Comparison of ENCODE assay signal across 1 cellular context in the genomic region with DNA sequence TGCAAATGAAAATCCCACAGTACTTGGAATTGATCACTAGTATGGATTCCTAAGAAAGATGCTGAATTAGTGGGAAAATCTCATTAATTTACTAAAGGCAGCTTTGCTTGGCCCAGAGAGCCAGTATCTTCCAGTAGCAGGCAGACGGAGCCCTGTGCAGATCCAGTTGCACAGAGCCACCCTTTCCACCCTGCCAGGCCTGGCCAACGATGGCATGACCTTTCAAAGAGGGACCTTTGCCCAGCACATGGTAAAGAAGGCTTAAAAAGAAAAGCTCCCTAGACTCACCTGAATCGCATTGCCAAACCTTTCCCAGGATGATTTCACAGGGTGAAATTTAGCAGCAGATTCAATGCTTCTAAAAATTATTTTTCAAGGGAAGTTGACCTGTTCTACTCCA.
TF ChIP-seq lines count a peak whose summit lies in the region.

No MANE protein-coding gene starts in this region.

TF ChIP-seq in IMR-90, 13 proteins besides CTCF, POLR2A, EP300 and RAD21:
- TF ChIP-seq FOS (IDR thresholded peaks at IDR 0.05; ENCODE audit: low read depth, low read length): no peak
- no peak for TF ChIP-seq MAFK (IDR thresholded peaks at IDR 0.05; ENCODE audit: low read depth, low read length)
- TF ChIP-seq CEBPB (IDR thresholded peaks at IDR 0.05; ENCODE audit: low read depth, low read length): no peak
- TF ChIP-seq RCOR1 (IDR thresholded peaks at IDR 0.05; ENCODE audit: insufficient replicate concordance, low read length): no peak
- no peak for TF ChIP-seq USF2 (IDR thresholded peaks at IDR 0.05; ENCODE audit: low read depth, low read length)
- no peak for TF ChIP-seq RFX5 (IDR thresholded peaks at IDR 0.05; ENCODE audit: low read depth, low read length)
- TF ChIP-seq MAZ (IDR thresholded peaks at IDR 0.05; ENCODE audit: borderline replicate concordance, low read depth, low read length): no peak
- TF ChIP-seq, protein P1, sequence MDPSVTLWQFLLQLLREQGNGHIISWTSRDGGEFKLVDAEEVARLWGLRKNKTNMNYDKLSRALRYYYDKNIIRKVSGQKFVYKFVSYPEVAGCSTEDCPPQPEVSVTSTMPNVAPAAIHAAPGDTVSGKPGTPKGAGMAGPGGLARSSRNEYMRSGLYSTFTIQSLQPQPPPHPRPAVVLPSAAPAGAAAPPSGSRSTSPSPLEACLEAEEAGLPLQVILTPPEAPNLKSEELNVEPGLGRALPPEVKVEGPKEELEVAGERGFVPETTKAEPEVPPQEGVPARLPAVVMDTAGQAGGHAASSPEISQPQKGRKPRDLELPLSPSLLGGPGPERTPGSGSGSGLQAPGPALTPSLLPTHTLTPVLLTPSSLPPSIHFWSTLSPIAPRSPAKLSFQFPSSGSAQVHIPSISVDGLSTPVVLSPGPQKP (IDR thresholded peaks at IDR 0.05; ENCODE audit: borderline replicate concordance, low read depth, low read length): no peak
- no peak for TF ChIP-seq CHD1 (IDR thresholded peaks at IDR 0.05; ENCODE audit: low read depth, low read length)
- TF ChIP-seq BHLHE40 (IDR thresholded peaks at IDR 0.05; ENCODE audit: low read depth, low read length): no peak
- TF ChIP-seq SMC3 (IDR thresholded peaks at IDR 0.05; ENCODE audit: low read depth, low read length): no peak
- no peak for TF ChIP-seq MXI1 (IDR thresholded peaks at IDR 0.05; ENCODE audit: borderline replicate concordance, low read depth, low read length)
- TF ChIP-seq NFE2L2 (IDR thresholded peaks at IDR 0.05; ENCODE audit: low read depth, low read length): no peak
